8 cellular contexts compared by ENCODE assay signal in the genomic region with DNA sequence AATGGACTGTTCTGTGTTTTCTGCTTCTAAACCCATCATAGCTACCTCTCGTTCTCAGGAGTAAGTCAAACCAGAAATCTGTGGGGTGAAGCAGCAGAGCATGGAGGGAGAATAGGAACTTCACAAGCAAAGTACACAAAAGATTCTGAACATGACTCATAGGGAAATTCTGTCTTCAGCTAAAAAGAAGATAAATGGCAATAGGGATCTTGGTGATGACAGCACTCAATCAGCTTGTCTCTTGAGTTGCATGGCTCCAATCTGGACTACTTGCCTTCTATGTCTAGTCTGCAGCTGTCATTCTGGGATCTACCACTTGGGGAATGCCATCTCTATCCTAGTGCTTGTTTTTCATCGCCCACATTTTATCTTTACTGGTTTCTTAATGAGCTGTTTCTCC. TPM values are rescaled to one million over a fixed set of nuclear protein-coding genes. Genes with fewer than 3 reads are reported as not detected.
A peak's percentile ranks its signal among the peaks of the same experiment; 100 is the strongest.
DNase-seq lines count a peak whose midpoint lies in the region; ATAC-seq and TF ChIP-seq lines count a peak whose summit lies in the region.

No MANE protein-coding gene starts in this region.

- ATAC-seq in GM19438 (IDR thresholded peaks at IDR 0.05; ENCODE audit: low read depth, unreplicated experiment) (peak; percentile 48), HG03378 (IDR thresholded peaks at IDR 0.05; ENCODE audit: unreplicated experiment) (peak; percentile 87)

- TF ChIP-seq CTCF in colonic mucosa (IDR thresholded peaks at IDR 0.05) = no peak
- TF ChIP-seq CTCF in prostate gland (IDR thresholded peaks at IDR 0.05) = no peak

- intact Hi-C loops in colonic mucosa (cut with DNase I) = no loop called here
- intact Hi-C loops in prostate gland (cut with DNase I) = no loop called here

- in situ Hi-C loops in Caki2 (cut with HindIII; ENCODE audit: low pct_unique_long_range_greater_than_20kb, low sequenced_read_pairs) = no loop called here

- H3K36me3 ChIP-seq in colonic mucosa = no peaks in the 10 kb centered on the region
- H3K36me3 ChIP-seq in prostate gland = no peaks in the 10 kb centered on the region

- H3K9me3 ChIP-seq in colonic mucosa (no peaks in the 10 kb centered on the region), prostate gland (no peaks in the 10 kb centered on the region)

- 70% methylated on average over 2 of the region's 2 CpGs for WGBS in prostate gland

- DNase-seq in Caki2 (ENCODE audit: low read depth) = peak; percentile 41
- peak; percentile 50 for DNase-seq in dermis blood vessel endothelial cell
- DNase-seq in colonic mucosa = no peak
- no peak for DNase-seq in ureter (ENCODE audit: low spot score)
- DNase-seq in COLO668 (lab: John Stamatoyannopoulos, UW; ENCODE audit: unreplicated experiment) = no peak
- no peak for DNase-seq in prostate gland (ENCODE audit: low spot score)

- no peak overlapping the region for H3K27ac ChIP-seq in colonic mucosa
- no peak overlapping the region for H3K27ac ChIP-seq in prostate gland

- TF ChIP-seq POLR2A in prostate gland (IDR thresholded peaks at IDR 0.05) = no peak

- no peak overlapping the region for H3K4me3 ChIP-seq in colonic mucosa
- H3K4me3 ChIP-seq in prostate gland = no peak overlapping the region

- H3K9ac ChIP-seq in colonic mucosa (ENCODE audit: low read depth in 2 of 2, low read length in 2 of 2) = no peak overlapping the region

- H3K4me1 ChIP-seq in colonic mucosa (no peaks in the 10 kb centered on the region), prostate gland (replicated peaks) (no peaks in the 10 kb centered on the region)

- H3K27me3 ChIP-seq in colonic mucosa (no peaks in the 10 kb centered on the region), prostate gland (replicated peaks; ENCODE audit: insufficient read depth) (no peaks in the 10 kb centered on the region)

RNA-seq across cellular contexts. Expression of gene GRAMD1C, which starts 13.5 kb away (rescaled TPM):
- 0.38 and 7.1 TPM in 2 replicates for total RNA-seq in Caki2 (2014; rRNA removed; shearing (Covaris generic); ENCODE audit: low replicate concordance)
- total RNA-seq in dermis blood vessel endothelial cell (58.2 and 65.7 TPM in 2 replicates), colonic mucosa (10 to 100 TPM in 1 of 2 donors, 1 to 10 TPM in 1; 4.1 to 10.2 TPM), ureter (11.1 TPM), prostate gland (10 to 100 TPM in 1 of 2 donors, 1 to 10 TPM in 1; 7.4 to 21.4 TPM)

Comparison
In these comparisons a context has a peak if more than half of its experiments do, and no peak if none do; other contexts are left out.
1. DNase-seq: peak in Caki2 (single experiment) and dermis blood vessel endothelial cell (single experiment); none in colonic mucosa (single experiment), ureter (single experiment), COLO668 (single experiment) and prostate gland (single experiment).